ENCODE assay signal across 19 cellular contexts in genomic region chr21:31278511-31279155, GRCh38.
A peak's percentile ranks its signal among the peaks of the same experiment; 100 is the strongest.
DNase-seq lines count a peak whose midpoint lies in the region; ATAC-seq lines count a peak whose summit lies in the region.
"Had no signal": no experiment of that assay in that cellular context is flagged by ENCODE, and none has a peak within 500 bp of the region (broad histone marks: within the 10 kb centered on the region; RNA-seq: fewer than 3 reads in every experiment).

No MANE protein-coding gene starts in this region.

- H2BK5ac ChIP-seq in mesenchymal stem cell (ENCODE audit: low read depth, low read length, poor library complexity, severe bottlenecking) = no peak overlapping the region

- no peak for ATAC-seq in HG03139 (IDR thresholded peaks at IDR 0.05; ENCODE audit: unreplicated experiment)
- no peak for ATAC-seq in HG03571 (IDR thresholded peaks at IDR 0.05; ENCODE audit: unreplicated experiment)
- ATAC-seq: SK-N-SH treated with all-trans-retinoic acid at 6 μM for 48 hours had no signal

- no peak overlapping the region for H3K14ac ChIP-seq in mesenchymal stem cell (ENCODE audit: low read length in 2 of 2)

- no peak overlapping the region for H2BK120ac ChIP-seq in mesenchymal stem cell (ENCODE audit: low read depth, low read length)

- no peak overlapping the region for H4K8ac ChIP-seq in mesenchymal stem cell (ENCODE audit: low read length)

- H3K4me2 ChIP-seq in mesenchymal stem cell (ENCODE audit: low read length, poor library complexity, severe bottlenecking) = no peak overlapping the region

- peak overlapping the region; percentile 3 for H3K4me3 ChIP-seq in endocrine pancreas (ENCODE audit: control insufficient read depth, insufficient read depth, low read length)
- no peak overlapping the region for H3K4me3 ChIP-seq in mesenchymal stem cell (ENCODE audit: insufficient read depth in 1 of 2, low read depth in 1 of 2, low read length in 2 of 2)
- H3K4me3 ChIP-seq: MG63 had no signal

- H2AFZ ChIP-seq in mesenchymal stem cell (ENCODE audit: low read depth, low read length) = no peak overlapping the region

- H4K91ac ChIP-seq in mesenchymal stem cell (ENCODE audit: low read length) = no peak overlapping the region

- H3K18ac ChIP-seq in mesenchymal stem cell (ENCODE audit: low read depth in 1 of 2, low read length in 2 of 2) = no peak overlapping the region

- no peak overlapping the region for H2BK15ac ChIP-seq in mesenchymal stem cell (ENCODE audit: low read depth, poor library complexity, severe bottlenecking)

- no peak overlapping the region for H3K27ac ChIP-seq in mesenchymal stem cell (ENCODE audit: low read length, poor library complexity, severe bottlenecking)

- H3K4me1 ChIP-seq in endocrine pancreas (ENCODE audit: control insufficient read depth, insufficient read depth, low read length) (peaks cover 3% of the 10 kb centered on the region), mesenchymal stem cell (ENCODE audit: control insufficient read depth, insufficient read depth, low read depth, low read length) (peaks cover 3% of the 10 kb centered on the region)

- H2AK5ac ChIP-seq in mesenchymal stem cell (ENCODE audit: low read length, severe bottlenecking) = no peak overlapping the region

- H3K9me3 ChIP-seq in endocrine pancreas (ENCODE audit: control insufficient read depth, low read length) (no peaks in the 10 kb centered on the region), mesenchymal stem cell (ENCODE audit: control insufficient read depth, low read length) (no peaks in the 10 kb centered on the region)
- H3K9me3 ChIP-seq: MG63 had no signal

- H3K79me1 ChIP-seq in mesenchymal stem cell (replicated peaks; ENCODE audit: low read length, poor library complexity, severe bottlenecking) = peaks cover 2% of the 10 kb centered on the region

- H3K27me3 ChIP-seq in endocrine pancreas (ENCODE audit: control insufficient read depth, insufficient read depth, low read length) (no peaks in the 10 kb centered on the region), mesenchymal stem cell (ENCODE audit: control insufficient read depth in 1 of 2, insufficient read depth in 1 of 2, low read length in 2 of 2) (no peaks in the 10 kb centered on the region)
- H3K27me3 ChIP-seq: MG63 had no signal

- WGBS in mesenchymal stem cell = 74% methylated on average over 8 of the region's 11 CpGs

- no peak overlapping the region for H3K9ac ChIP-seq in endocrine pancreas (ENCODE audit: control insufficient read depth, insufficient read depth, low read length)
- no peak overlapping the region for H3K9ac ChIP-seq in mesenchymal stem cell (ENCODE audit: low read length)

- H3K36me3 ChIP-seq in endocrine pancreas (ENCODE audit: control insufficient read depth, insufficient read depth, low read length) (no peaks in the 10 kb centered on the region), mesenchymal stem cell (ENCODE audit: control insufficient read depth in 1 of 2, insufficient read depth in 2 of 2, low read depth in 1 of 2, low read length in 2 of 2) (no peaks in the 10 kb centered on the region)
- H3K36me3 ChIP-seq: MG63 had no signal

- H3K23ac ChIP-seq in mesenchymal stem cell (ENCODE audit: low read length in 2 of 2) = no peak overlapping the region

- H3K4ac ChIP-seq in mesenchymal stem cell (ENCODE audit: low read depth in 1 of 2, low read length in 2 of 2) = no peak overlapping the region

- in situ Hi-C loops in G401 (cut with HindIII; ENCODE audit: low sequenced_read_pairs) = no loop called here

- peak; percentile 79 for DNase-seq in G401 (ENCODE audit: low spot score)
- peak; percentile 55 for DNase-seq in amniotic epithelial cell (ENCODE audit: low read depth)
- peak; percentile 49 for DNase-seq in mesenchymal stem cell
- no peak for DNase-seq in EL
- DNase-seq: DND-41, GDM1, H7, Kasumi-1, MG63, NCI-H1048, NCI-H1436, NCI-H1930, NCI-H510A, NCI-H774, SHP77 treated with DMSO at 0.1 percent for 48 hours had no signal

- H2BK12ac ChIP-seq in mesenchymal stem cell (ENCODE audit: low read length in 2 of 2) = no peak overlapping the region
